Comparison of ENCODE assay signal across 23 cellular contexts in genomic region chr5:142304013-142304701, GRCh38. TPM values are rescaled to one million over a fixed set of nuclear protein-coding genes. Genes with fewer than 3 reads are reported as not detected.
DNase-seq lines count a peak whose midpoint lies in the region; ATAC-seq, FAIRE-seq and TF ChIP-seq lines count a peak whose summit lies in the region.
"Had no signal": no experiment of that assay in that cellular context is flagged by ENCODE, and none has a peak within 500 bp of the region (broad histone marks: within the 10 kb centered on the region; RNA-seq: fewer than 3 reads in every experiment).

No MANE protein-coding gene starts in this region.

- no peaks in the 10 kb centered on the region for H3K27me3 Mint-ChIP-seq in nephron progenitor cell (ENCODE audit: low read depth, poor library complexity)
- H3K27me3 Mint-ChIP-seq: CD4-positive, alpha-beta memory T cell had no signal

- H3K23ac ChIP-seq in H1 (ENCODE audit: insufficient read length), result no peak overlapping the region

- DNase-seq in H1 (ENCODE audit: low read depth in 1 of 2, low spot score in 2 of 2), result no peak
- no peak for DNase-seq in nephron progenitor cell
- no peak for DNase-seq in NCI-H510A (lab: John Stamatoyannopoulos, UW)
- DNase-seq in NAMALWA (ENCODE audit: low spot score), result no peak
- DNase-seq in hepatocyte (ENCODE audit: low spot score), result no peak
- DNase-seq: activated CD4-positive, CD25-positive, alpha-beta regulatory T cell; activated CD8-positive, alpha-beta T cell treated with anti-CD3 and anti-CD28 coated beads, Interleukin-2, amount 10 ng/mL, durations not matched to agents 7 days and 5 days; activated T-cell treated with anti-CD3 and anti-CD28 coated beads, Interleukin-2, amount 50 U/mL, for 48 hours; CD4-positive, alpha-beta memory T cell; esophagus squamous epithelium; H9; islet precursor cell; NCI-H1417 treated with DMSO at 0.1 percent for 48 hours; NCI-H2171; NCI-H69; OCI-M1; SJCRH30; stimulated activated naive CD8-positive, alpha-beta T cell treated with anti-CD3 and anti-CD28 coated beads, Interleukin-15, Interleukin-2, amounts not matched to agents 100 U/mL and 50 U/mL, for 24 hours had no signal

- H3K4me2 ChIP-seq in BLaER1 (peak overlapping the region; percentile 16), H1 (ENCODE audit: insufficient read depth in 1 of 2, low read depth in 2 of 2, low read length in 2 of 2) (no peak overlapping the region), hepatocyte (no peak overlapping the region)

- TF ChIP-seq CTCF in H1 (IDR thresholded peaks at IDR 0.05; ENCODE audit: control extremely low read depth in 1 of 3, insufficient read depth in 1 of 3, low read depth in 1 of 3, low read length in 3 of 3) (no peak), nephron progenitor cell (IDR thresholded peaks at IDR 0.05) (no peak), hepatocyte (IDR thresholded peaks at IDR 0.05; ENCODE audit: poor library complexity) (no peak)

- no peak overlapping the region for H3K14ac ChIP-seq in H1 (ENCODE audit: insufficient read length)

- H3K27ac ChIP-seq in BLaER1 (no peak overlapping the region), HUES48 (ENCODE audit: low read depth, low read length) (peak overlapping the region; percentile 5), H1 (ENCODE audit: low read depth, low read length) (no peak overlapping the region), hepatocyte (no peak overlapping the region)
- H3K27ac ChIP-seq: esophagus squamous epithelium, SJCRH30 had no signal

- no peak overlapping the region for H3K4me3 Mint-ChIP-seq in nephron progenitor cell
- H3K4me3 Mint-ChIP-seq: activated CD8-positive, alpha-beta T cell treated with anti-CD3 and anti-CD28 coated beads, Interleukin-2, amount 10 ng/mL, durations not matched to agents 7 days and 5 days; CD4-positive, alpha-beta memory T cell; neural crest cell had no signal

- H4K8ac ChIP-seq in H1 (ENCODE audit: extremely low read depth, insufficient read depth, low read length), result no peak overlapping the region

- no peaks in the 10 kb centered on the region for H4K20me1 ChIP-seq in BLaER1
- H4K20me1 ChIP-seq in H1 (replicated peaks in 1 of 2; ENCODE audit: control insufficient read depth in 1 of 2, insufficient read depth in 2 of 2, low read length in 2 of 2), result peaks cover 0 to 1% of the 10 kb centered on the region in 2 experiments
- H4K20me1 ChIP-seq in hepatocyte (ENCODE audit: insufficient read depth, poor library complexity, severe bottlenecking), result no peaks in the 10 kb centered on the region

- no peak overlapping the region for H3K56ac ChIP-seq in H1 (replicated peaks; ENCODE audit: insufficient read length, low read depth, low read length)

- H3K4me1 ChIP-seq in BLaER1 (peaks cover 19% of the 10 kb centered on the region), HUES48 (ENCODE audit: control insufficient read depth, insufficient read depth, low read length) (no peaks in the 10 kb centered on the region; the same call in 1 of the 2 replicates), H1 (replicated peaks in 1 of 4; ENCODE audit: control insufficient read depth in 3 of 4, insufficient read depth in 4 of 4, low read length in 3 of 4) (peaks cover 0 to 7% (median 2%) of the 10 kb centered on the region in 4 experiments; a peak in 4 of 7 replicates), hepatocyte (ENCODE audit: insufficient read depth) (peaks cover 10% of the 10 kb centered on the region)
- H3K4me1 ChIP-seq: esophagus squamous epithelium had no signal

- no peak overlapping the region for H4K91ac ChIP-seq in H1 (replicated peaks; ENCODE audit: insufficient read length, low read length)

- H3K4me3 ChIP-seq in BLaER1 (no peak overlapping the region), HUES48 (ENCODE audit: low read depth, low read length) (no peak overlapping the region), H1 (ENCODE audit: extremely low read depth in 1 of 4, insufficient read depth in 2 of 4, low read depth in 3 of 4, low read length in 4 of 4) (no peak overlapping the region), hepatocyte (no peak overlapping the region)
- H3K4me3 ChIP-seq: esophagus squamous epithelium, SJCRH30 had no signal

- ATAC-seq in HG02571 (IDR thresholded peaks at IDR 0.05; ENCODE audit: unreplicated experiment), result no peak
- ATAC-seq: activated CD8-positive, alpha-beta T cell treated with anti-CD3 and anti-CD28 coated beads, Interleukin-2, amount 10 ng/mL, durations not matched to agents 7 days and 5 days; activated naive CD4-positive, alpha-beta T cell treated with anti-CD3 and anti-CD28 coated beads, Interleukin-2, amount 50 U/mL, for 72 hours; stimulated activated naive CD8-positive, alpha-beta T cell treated with anti-CD3 and anti-CD28 coated beads, Interleukin-15, Interleukin-2, amounts not matched to agents 100 U/mL and 50 U/mL, for 24 hours had no signal

- no peak overlapping the region for H2BK120ac ChIP-seq in H1 (replicated peaks; ENCODE audit: low read depth, low read length)

- POLR2A ChIA-PET in H1 (lab: Charles Lee; ENCODE audit: partially characterized antibody), result interaction anchor here (0.6 to 1.6 kb wide), 6 partner anchors 8 to 147 kb away, joined by 3 to 7 read pairs (median 4); partner anchors contain the start of gene SPRY4

- H2BK15ac ChIP-seq in H1 (ENCODE audit: low read length), result no peak overlapping the region

- no peak; a peak in 1 of 3 replicates for TF ChIP-seq POLR2A in H1 (IDR thresholded peaks at IDR 0.05; ENCODE audit: control extremely low read depth in 1 of 2, low read depth in 2 of 2, low read length in 2 of 2)

- peak overlapping the region; percentile 61 for H3K27ac Mint-ChIP-seq in nephron progenitor cell
- H3K27ac Mint-ChIP-seq: activated CD8-positive, alpha-beta T cell treated with anti-CD3 and anti-CD28 coated beads, Interleukin-2, amount 10 ng/mL, durations not matched to agents 7 days and 5 days; activated naive CD4-positive, alpha-beta T cell treated with anti-CD3 and anti-CD28 coated beads, Interleukin-2, amount 50 U/mL, for 72 hours; CD4-positive, alpha-beta memory T cell had no signal

- H3K36me3 ChIP-seq in BLaER1 (no peaks in the 10 kb centered on the region), HUES48 (ENCODE audit: control insufficient read depth, insufficient read depth, low read length) (no peaks in the 10 kb centered on the region; the same call in 1 of the 2 replicates), H1 (ENCODE audit: control insufficient read depth in 2 of 4, insufficient read depth in 4 of 4, low read length in 3 of 4) (peaks cover 0 to 4% (median under 1%) of the 10 kb centered on the region in 4 experiments; a peak in 1 of 8 replicates), hepatocyte (replicated peaks; ENCODE audit: insufficient read depth, low read depth) (no peaks in the 10 kb centered on the region)
- H3K36me3 ChIP-seq: esophagus squamous epithelium had no signal

- H2BK5ac ChIP-seq in H1 (ENCODE audit: low read depth, low read length), result no peak overlapping the region

- H3K79me2 ChIP-seq in H1 (ENCODE audit: control insufficient read depth in 1 of 2, insufficient read depth in 2 of 2, low read length in 2 of 2) (peaks cover 0 to 82% of the 10 kb centered on the region in 2 experiments; a peak in 2 of 4 replicates), hepatocyte (peaks cover 3% of the 10 kb centered on the region)

- no peak for TF ChIP-seq RAD21 in H1 (IDR thresholded peaks at IDR 0.05 in 1 of 2, conservative IDR thresholded peaks at IDR 0.05 in 1 of 2; ENCODE audit: low read depth in 2 of 2, low read length in 2 of 2)

- CTCF ChIA-PET in H1 (lab: Charles Lee; ENCODE audit: partially characterized antibody), result interaction anchor here (0.9 to 1.6 kb wide), 2 partner anchors 161 to 244 kb away, joined by 3 to 4 read pairs; no protein-coding TSS in a partner anchor

- no peaks in the 10 kb centered on the region for H3K9me2 ChIP-seq in hepatocyte (replicated peaks; ENCODE audit: insufficient read depth)

- H2AFZ ChIP-seq in H1 (ENCODE audit: low read length), result no peak overlapping the region
- H2AFZ ChIP-seq in hepatocyte, result no peak overlapping the region

- H3K9me3 ChIP-seq in BLaER1 (no peaks in the 10 kb centered on the region), HUES48 (ENCODE audit: control insufficient read depth, insufficient read depth, low read length) (no peaks in the 10 kb centered on the region), H1 (ENCODE audit: insufficient read depth in 2 of 2, low read depth in 1 of 2, low read length in 1 of 2) (no peaks in the 10 kb centered on the region), hepatocyte (ENCODE audit: low read depth) (no peaks in the 10 kb centered on the region)
- H3K9me3 ChIP-seq: esophagus squamous epithelium, SJCRH30 had no signal

- H2BK20ac ChIP-seq in H1 (ENCODE audit: low read length), result no peak overlapping the region

- H3K79me1 ChIP-seq in H1 (ENCODE audit: low read depth, low read length), result peaks cover 9% of the 10 kb centered on the region

- peaks cover 24% of the 10 kb centered on the region for H3K36me3 Mint-ChIP-seq in nephron progenitor cell (ENCODE audit: low read depth)
- H3K36me3 Mint-ChIP-seq: activated naive CD4-positive, alpha-beta T cell treated with anti-CD3 and anti-CD28 coated beads, Interleukin-2, amount 50 U/mL, for 72 hours; CD4-positive, alpha-beta memory T cell had no signal

- no peak overlapping the region for H3K18ac ChIP-seq in H1 (ENCODE audit: extremely low read depth, low read length)

- H3K27me3 ChIP-seq in BLaER1, result no peaks in the 10 kb centered on the region
- H3K27me3 ChIP-seq in HUES48 (ENCODE audit: control insufficient read depth, insufficient read depth, low read length), result no peaks in the 10 kb centered on the region
- no peaks in the 10 kb centered on the region for H3K27me3 ChIP-seq in H1 (replicated peaks in 1 of 4; ENCODE audit: control insufficient read depth in 3 of 4, extremely low read depth in 1 of 4, insufficient read depth in 3 of 4, low read length in 3 of 4)
- H3K27me3 ChIP-seq in hepatocyte, result no peaks in the 10 kb centered on the region
- H3K27me3 ChIP-seq: esophagus squamous epithelium, SJCRH30 had no signal

- FAIRE-seq in H1 (lab: Jason Lieb, UNC), result no peak

- H3K23me2 ChIP-seq in H1 (ENCODE audit: low read depth, low read length), result no peaks in the 10 kb centered on the region

- no peak overlapping the region for H3K4ac ChIP-seq in H1 (replicated peaks; ENCODE audit: insufficient read length, low read depth, low read length)

- H3K9ac ChIP-seq in BLaER1 (no peak overlapping the region), HUES48 (ENCODE audit: low read depth, low read length) (no peak overlapping the region), H1 (replicated peaks in 1 of 4; ENCODE audit: extremely low read depth in 1 of 4, low read depth in 3 of 4, low read length in 3 of 4) (no peak overlapping the region)

- no peaks in the 10 kb centered on the region for H3K9me3 Mint-ChIP-seq in nephron progenitor cell
- H3K9me3 Mint-ChIP-seq: activated naive CD4-positive, alpha-beta T cell treated with anti-CD3 and anti-CD28 coated beads, Interleukin-2, amount 50 U/mL, for 72 hours; CD4-positive, alpha-beta memory T cell; H9; neural crest cell had no signal

- H2AK5ac ChIP-seq in H1 (ENCODE audit: low read depth, low read length), result no peak overlapping the region

- TF ChIP-seq EP300 in H1 (IDR thresholded peaks at IDR 0.05; ENCODE audit: borderline replicate concordance in 1 of 2, low read depth in 2 of 2, low read length in 2 of 2), result no peak

- 88% methylated on average over 14 of the region's 14 CpGs; no CpG with 5 or more reads in 1 of the 2 experiments for WGBS in H1 (ENCODE audit: extremely low coverage in 1 of 2, insufficient coverage in 1 of 2, insufficient read length in 1 of 2, insufficient replicate concordance in 2 of 2, low coverage in 1 of 2, low lambda C conversion rate in 2 of 2, missing lambda C conversion rate in 1 of 2), 2 experiments
- WGBS in hepatocyte (ENCODE audit: low lambda C conversion rate, missing lambda C conversion rate), result 90% methylated on average over 14 of the region's 14 CpGs

- no peak overlapping the region for H2BK12ac ChIP-seq in H1 (ENCODE audit: low read depth, low read length)

- H3K4me1 Mint-ChIP-seq in nephron progenitor cell, result peaks cover 55% of the 10 kb centered on the region

- H4K5ac ChIP-seq in H1 (ENCODE audit: insufficient read length, low read depth, low read length), result no peak overlapping the region

RNA-seq across cellular contexts. Expression of gene SPRY4, which starts 20.7 kb away (rescaled TPM):
- total RNA-seq in H1 (2021; fragmentation: NEBNext Ultra II Directional; extraction: Animal tissue kit (Norgen Biotek cat#: 25700)), result 98.2 and 113 TPM in 2 replicates
- polyA plus RNA-seq in H1 (2011; rRNA removed) (59.1 and 80.0 TPM in 2 replicates), hepatocyte (4.3 and 8.5 TPM in 2 replicates)
- 30.4 TPM for polyA plus RNA-seq in H1 (2011; cell fraction: cytosol; rRNA removed)
- 77.2 TPM for polyA plus RNA-seq in H1 (2011; cell fraction: nucleus; rRNA removed)
- polyA plus RNA-seq in H1 (2012, experiment 1 of 2), result 48.8 to 66.0 TPM (median 56.2 TPM) in 4 replicates
- 30.7 TPM for polyA plus RNA-seq in H1 (2012, experiment 2 of 2)
- 97.0 TPM for polyA plus RNA-seq in H1 (2013, experiment 1 of 2)
- 102 TPM for polyA plus RNA-seq in H1 (2013, experiment 2 of 2)
- polyA minus RNA-seq in H1 (2011; rRNA and poly(A)+ RNA removed), result 78.2 and 94.7 TPM in 2 replicates
- 44.6 TPM for polyA minus RNA-seq in H1 (2011; cell fraction: cytosol; rRNA and poly(A)+ RNA removed)
- 95.5 TPM for polyA minus RNA-seq in H1 (2011; cell fraction: nucleus; rRNA and poly(A)+ RNA removed)
- total RNA-seq in hepatocyte, result 6.1 and 7.2 TPM in 2 replicates
- total RNA-seq: CD4-positive, alpha-beta memory T cell had no signal
- polyA plus RNA-seq: CD4-positive, alpha-beta memory T cell had no signal

Comparison
In these comparisons a context has a peak if more than half of its experiments do, and no peak if none do; other contexts are left out.
1. RNA of gene SPRY4, which starts 20.7 kb away (total RNA-seq): 98.2 to 113 TPM in H1; 6.1 to 7.2 TPM in hepatocyte; every median in the first group is over 10 times any median in the second.